19 cellular contexts compared by ENCODE assay signal in genomic region chr7:15016315-15016667, GRCh38.
DNase-seq lines count a peak whose midpoint lies in the region; ATAC-seq and TF ChIP-seq lines count a peak whose summit lies in the region.
"Had no signal": no experiment of that assay in that cellular context is flagged by ENCODE, and none has a peak within 500 bp of the region (broad histone marks: within the 10 kb centered on the region; RNA-seq: fewer than 3 reads in every experiment).

No MANE protein-coding gene starts in this region.

- peak; percentile 6 for TF ChIP-seq CTCF in CD4-positive, alpha-beta T cell (IDR thresholded peaks at IDR 0.05)
- peak; percentile 6; the same call in 1 of the 2 replicates for TF ChIP-seq CTCF in Loucy (conservative IDR thresholded peaks at IDR 0.05; ENCODE audit: low read length)
- no peak for TF ChIP-seq CTCF in neural cell (IDR thresholded peaks at IDR 0.05; ENCODE audit: poor library complexity, severe bottlenecking)
- no peak for TF ChIP-seq CTCF in thyroid gland (IDR thresholded peaks at IDR 0.05)
- no peak for TF ChIP-seq CTCF in sigmoid colon (IDR thresholded peaks at IDR 0.05)

- no peak overlapping the region for H3K4me2 ChIP-seq in Loucy (ENCODE audit: low read depth, low read length, poor library complexity, severe bottlenecking)
- no peak overlapping the region for H3K4me2 ChIP-seq in neural cell (ENCODE audit: low read length)

- TF ChIP-seq POLR2A in thyroid gland (IDR thresholded peaks at IDR 0.05) (no peak), sigmoid colon (IDR thresholded peaks at IDR 0.05) (no peak)

- intact Hi-C loops in CD4-positive, alpha-beta T cell (cut with DNase I, micrococcal nuclease): no loop called here
- intact Hi-C loops in thyroid gland (cut with DNase I) (loop anchor here (10.0 kb wide), 1 partner anchor 301 kb away; no protein-coding TSS in a partner anchor), sigmoid colon (cut with DNase I) (loop anchor here (1.0 to 10.0 kb wide), 2 partner anchors 299 to 1059 kb away; no protein-coding TSS in a partner anchor)

- H3F3A ChIP-seq in Loucy (ENCODE audit: low read depth) (no peaks in the 10 kb centered on the region), neural cell (ENCODE audit: insufficient read depth, low read length, poor library complexity, severe bottlenecking) (no peaks in the 10 kb centered on the region)

- H3K4me3 ChIP-seq in Loucy (ENCODE audit: low read length, poor library complexity, severe bottlenecking): no peak overlapping the region
- peak overlapping the region; percentile 87 for H3K4me3 ChIP-seq in endocrine pancreas (ENCODE audit: control insufficient read depth, insufficient read depth, low read length)
- no peak overlapping the region for H3K4me3 ChIP-seq in neural cell (ENCODE audit: low read length)
- H3K4me3 ChIP-seq in thyroid gland (replicated peaks in 1 of 3): no peak overlapping the region
- peak overlapping the region in 1 of 4 donors; percentile 5 for H3K4me3 ChIP-seq in sigmoid colon
- H3K4me3 ChIP-seq: SK-N-MC had no signal

- WGBS in thyroid gland, 2 donors: 25 to 27% methylated on average over 4 of the region's 4 CpGs
- 10 to 28% methylated on average over 4 of the region's 4 CpGs for WGBS in sigmoid colon, 2 donors

- H3K36me3 Mint-ChIP-seq in CD4-positive, alpha-beta T cell (ENCODE audit: low read depth): no peaks in the 10 kb centered on the region
- H3K36me3 Mint-ChIP-seq: CD14-positive monocyte; immature natural killer cell; stimulated activated naive B cell treated with anti-CD40 and anti-IgM and Interleukin-4, amounts not matched to agents 10 μg/mL and 1 μg/mL and 100 μg/mL, for 72 hours had no signal

- no peaks in the 10 kb centered on the region for H3K4me1 Mint-ChIP-seq in CD4-positive, alpha-beta T cell (ENCODE audit: low read depth)
- H3K4me1 Mint-ChIP-seq: CD14-positive monocyte; immature natural killer cell; stimulated activated naive B cell treated with anti-CD40 and anti-IgM and Interleukin-4, amounts not matched to agents 10 μg/mL and 1 μg/mL and 100 μg/mL, for 72 hours had no signal

- POLR2A ChIA-PET in CD4-positive, alpha-beta T cell (lab: Charles Lee): no interaction called here

- H3K36me3 ChIP-seq in Loucy (ENCODE audit: insufficient read depth, low read length): no peaks in the 10 kb centered on the region
- H3K36me3 ChIP-seq in endocrine pancreas (ENCODE audit: control insufficient read depth, insufficient read depth, low read length): no peaks in the 10 kb centered on the region
- H3K36me3 ChIP-seq in neural cell (ENCODE audit: insufficient read depth, low read length): no peaks in the 10 kb centered on the region
- no peaks in the 10 kb centered on the region for H3K36me3 ChIP-seq in thyroid gland
- H3K36me3 ChIP-seq in sigmoid colon: no peaks in the 10 kb centered on the region

- H3K9ac ChIP-seq in Loucy (ENCODE audit: low read depth, low read length, poor library complexity, severe bottlenecking) (no peak overlapping the region), endocrine pancreas (ENCODE audit: control insufficient read depth, insufficient read depth, low read length) (no peak overlapping the region), neural cell (ENCODE audit: low read length) (no peak overlapping the region)

- H4K20me1 ChIP-seq in Loucy (ENCODE audit: insufficient read depth, low read length, poor library complexity, severe bottlenecking) (no peaks in the 10 kb centered on the region), neural cell (ENCODE audit: insufficient read depth) (no peaks in the 10 kb centered on the region)

- H3K27me3 ChIP-seq in CD4-positive, alpha-beta T cell (ENCODE audit: control insufficient read depth, insufficient read depth, low read length): no peaks in the 10 kb centered on the region
- H3K27me3 ChIP-seq in Loucy (ENCODE audit: insufficient read depth, low read length, poor library complexity, severe bottlenecking) (no peaks in the 10 kb centered on the region), endocrine pancreas (ENCODE audit: control insufficient read depth, insufficient read depth, low read length) (no peaks in the 10 kb centered on the region), neural cell (ENCODE audit: insufficient read depth, low read depth, low read length) (no peaks in the 10 kb centered on the region), thyroid gland (no peaks in the 10 kb centered on the region), sigmoid colon (no peaks in the 10 kb centered on the region)

- no peak overlapping the region for H3K27ac Mint-ChIP-seq in CD4-positive, alpha-beta T cell
- H3K27ac Mint-ChIP-seq: CD14-positive monocyte; dendritic cell treated with granulocyte-macrophage colony-stimulating factor and Interleukin-4, amounts not matched to agents 40 ng/mL and 50 ng/mL, for 4 days; immature natural killer cell; stimulated activated naive B cell treated with anti-CD40 and anti-IgM and Interleukin-4, amounts not matched to agents 10 μg/mL and 1 μg/mL and 100 μg/mL, for 72 hours had no signal

- H2AFZ ChIP-seq in Loucy (ENCODE audit: low read length) (no peak overlapping the region), neural cell (ENCODE audit: low read depth, low read length) (no peak overlapping the region)

- H3K4me3 Mint-ChIP-seq in CD4-positive, alpha-beta T cell: no peak overlapping the region
- H3K4me3 Mint-ChIP-seq: CD14-positive monocyte; dendritic cell treated with granulocyte-macrophage colony-stimulating factor and Interleukin-4, amounts not matched to agents 40 ng/mL and 50 ng/mL, for 4 days; immature natural killer cell; stimulated activated naive B cell treated with anti-CD40 and anti-IgM and Interleukin-4, amounts not matched to agents 10 μg/mL and 1 μg/mL and 100 μg/mL, for 72 hours had no signal

- H3K79me2 ChIP-seq in Loucy (ENCODE audit: insufficient read depth, low read length): no peaks in the 10 kb centered on the region
- no peaks in the 10 kb centered on the region for H3K79me2 ChIP-seq in neural cell (replicated peaks; ENCODE audit: insufficient read depth, low read length)

- TF ChIP-seq RAD21 in neural cell (conservative IDR thresholded peaks at IDR 0.05): no peak

- no peaks in the 10 kb centered on the region for H3K4me1 ChIP-seq in Loucy (ENCODE audit: insufficient read depth, low read length, poor library complexity, severe bottlenecking)
- H3K4me1 ChIP-seq in endocrine pancreas (ENCODE audit: control insufficient read depth, insufficient read depth, low read length): no peaks in the 10 kb centered on the region
- no peaks in the 10 kb centered on the region for H3K4me1 ChIP-seq in thyroid gland
- peaks cover 0 to 18% (median 14%) of the 10 kb centered on the region in 4 donors for H3K4me1 ChIP-seq in sigmoid colon

- H3K9me2 ChIP-seq in Loucy (replicated peaks; ENCODE audit: low read depth, low read length) (no peaks in the 10 kb centered on the region), neural cell (ENCODE audit: insufficient read depth, low read length) (no peaks in the 10 kb centered on the region)

- ATAC-seq in CD4-positive, alpha-beta T cell (ENCODE audit: poor library complexity): no peak

- no peak overlapping the region for H3K27ac ChIP-seq in CD4-positive, alpha-beta T cell (ENCODE audit: low read depth, low read length)
- H3K27ac ChIP-seq in neural cell (ENCODE audit: low read length) (no peak overlapping the region), thyroid gland (no peak overlapping the region), sigmoid colon (peak overlapping the region in 1 of 4 donors; percentile 33)
- H3K27ac ChIP-seq: SK-N-MC had no signal

- no peak for DNase-seq in CD4-positive, alpha-beta T cell
- DNase-seq in thyroid gland (no peak), GDM1 (lab: John Stamatoyannopoulos, UW) (no peak), sigmoid colon (no peak)
- DNase-seq in central memory CD4-positive, alpha-beta T cell: no peak
- DNase-seq: activated CD4-positive, alpha-beta T cell treated with anti-CD3 and anti-CD28 coated beads for 4 hours; activated CD8-positive, alpha-beta memory T cell treated with anti-CD3 and anti-CD28 coated beads for 24 hours; activated T-cell treated with anti-CD3 and anti-CD28 coated beads, Interleukin-2, amount 50 U/mL, for 1 hour; immature natural killer cell; NK-92 treated with Interleukin-12 subunit alpha and Interleukin-12 subunit beta, amount 100 ng/mL, for 24 hours; stimulated activated CD4-positive, alpha-beta T cell treated with anti-CD3 and anti-CD28 coated beads, Interleukin-12 subunit alpha, Interleukin-12 subunit beta, amount 100 ng/mL, for 4 hours; stimulated activated CD4-positive, alpha-beta T cell treated with anti-CD3 and anti-CD28 coated beads, Interleukin-4, amount 100 ng/mL, for 24 hours; stimulated activated naive B cell treated with anti-CD40 and anti-IgM and Interleukin-4, amounts not matched to agents 10 μg/mL and 1 μg/mL and 100 μg/mL, for 72 hours had no signal

- no peaks in the 10 kb centered on the region for H3K9me3 Mint-ChIP-seq in CD4-positive, alpha-beta T cell
- H3K9me3 Mint-ChIP-seq: dendritic cell treated with granulocyte-macrophage colony-stimulating factor and Interleukin-4, amounts not matched to agents 40 ng/mL and 50 ng/mL, for 4 days had no signal

- TF ChIP-seq EP300 in neural cell (conservative IDR thresholded peaks at IDR 0.05; ENCODE audit: poor library complexity, severe bottlenecking) (no peak), sigmoid colon (IDR thresholded peaks at IDR 0.05) (no peak)

- H3K27me3 Mint-ChIP-seq in CD4-positive, alpha-beta T cell: no peaks in the 10 kb centered on the region
- H3K27me3 Mint-ChIP-seq: dendritic cell treated with granulocyte-macrophage colony-stimulating factor and Interleukin-4, amounts not matched to agents 40 ng/mL and 50 ng/mL, for 4 days had no signal

- no peaks in the 10 kb centered on the region for H3K9me3 ChIP-seq in CD4-positive, alpha-beta T cell (ENCODE audit: control insufficient read depth, low read length)
- H3K9me3 ChIP-seq in Loucy (ENCODE audit: insufficient read depth, low read depth, low read length): no peaks in the 10 kb centered on the region
- H3K9me3 ChIP-seq in endocrine pancreas (ENCODE audit: control insufficient read depth, low read length): no peaks in the 10 kb centered on the region
- H3K9me3 ChIP-seq in neural cell (ENCODE audit: low read length): no peaks in the 10 kb centered on the region
- H3K9me3 ChIP-seq in thyroid gland: no peaks in the 10 kb centered on the region
- H3K9me3 ChIP-seq in sigmoid colon: no peaks in the 10 kb centered on the region

- CTCF ChIA-PET in CD4-positive, alpha-beta T cell (lab: Charles Lee): interaction anchor here (1.1 kb wide), 1 partner anchor 16 kb away, joined by 3 read pairs; no protein-coding TSS in a partner anchor

TF ChIP-seq in neural cell, 6 proteins besides CTCF, POLR2A, EP300 and RAD21:
- TF ChIP-seq SMC3 (conservative IDR thresholded peaks at IDR 0.05; ENCODE audit: poor library complexity): peak; percentile 5
- no peak for TF ChIP-seq EZH2 (IDR thresholded peaks at IDR 0.05; ENCODE audit: borderline replicate concordance, insufficient read depth, low read length, poor library complexity, severe bottlenecking)
- TF ChIP-seq TAF1 (IDR thresholded peaks at IDR 0.05; ENCODE audit: low read depth): no peak

Comparison
In these comparisons a context has a peak if more than half of its experiments do, and no peak if none do; other contexts are left out.
1. CTCF ChIP-seq: peak in CD4-positive, alpha-beta T cell (single experiment) and Loucy (single experiment); none in neural cell (single experiment), thyroid gland (0 of 6) and sigmoid colon (0 of 4).
2. intact Hi-C loops: an anchor here in thyroid gland (10.0 kb wide) and sigmoid colon (1.0 to 10.0 kb wide); none called in CD4-positive, alpha-beta T cell.